ENCODE assay signal across 9 cellular contexts in the genomic region with DNA sequence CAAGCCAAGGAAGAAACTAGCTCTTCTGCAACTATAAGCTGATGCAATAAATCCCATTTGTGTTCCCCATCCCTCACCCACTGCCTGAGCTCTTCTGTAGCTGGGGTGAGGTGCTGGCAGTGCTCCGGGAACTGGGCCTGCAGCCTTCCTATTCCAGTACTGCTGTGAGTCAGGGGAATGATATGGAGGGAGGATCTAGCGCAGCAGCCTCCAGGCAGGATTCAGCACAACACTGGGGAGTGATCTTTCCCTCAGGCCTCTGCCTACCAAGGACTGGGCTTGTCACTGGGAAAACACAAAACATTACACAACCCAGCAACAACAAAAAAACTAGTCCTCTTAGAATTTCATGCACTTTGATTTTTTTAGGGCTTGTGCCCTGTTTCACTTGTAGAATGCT. TPM values are rescaled to one million over a fixed set of nuclear protein-coding genes. Genes with fewer than 3 reads are reported as not detected.
DNase-seq lines count a peak whose midpoint lies in the region; ATAC-seq and TF ChIP-seq lines count a peak whose summit lies in the region.
"Had no signal": no experiment of that assay in that cellular context is flagged by ENCODE, and none has a peak within 500 bp of the region (broad histone marks: within the 10 kb centered on the region; RNA-seq: fewer than 3 reads in every experiment).

No MANE protein-coding gene starts in this region.

- peak; percentile 54 for DNase-seq in HK-2 (ENCODE audit: unreplicated experiment)
- DNase-seq in cardiac fibroblast (ENCODE audit: low read depth in 2 of 2) = peak; percentile 99 to 100
- DNase-seq in kidney tubule cell (ENCODE audit: low spot score) = peak; percentile 79
- DNase-seq in testis = peak; percentile 48
- DNase-seq in stimulated activated CD4-positive, alpha-beta T cell treated with anti-CD3 and anti-CD28 coated beads, Interleukin-2, amount 100 ng/mL, for 48 hours = no peak
- no peak for DNase-seq in NCI-H510A (lab: John Stamatoyannopoulos, UW)
- DNase-seq in activated CD8-positive, alpha-beta memory T cell treated with anti-CD3 and anti-CD28 coated beads, Interleukin-2, amount 10 ng/mL, durations not matched to agents 7 days and 5 days = no peak
- DNase-seq: stimulated activated CD8-positive, alpha-beta memory T cell treated with anti-CD3 and anti-CD28 coated beads, Interleukin-4, amount 100 ng/mL, for 48 hours had no signal

- H3K27me3 ChIP-seq in testis = no peaks in the 10 kb centered on the region

- H3K36me3 Mint-ChIP-seq in activated CD8-positive, alpha-beta memory T cell treated with anti-CD3 and anti-CD28 coated beads, Interleukin-2, amount 10 ng/mL, durations not matched to agents 7 days and 5 days = no peaks in the 10 kb centered on the region

- ATAC-seq in activated CD8-positive, alpha-beta memory T cell treated with anti-CD3 and anti-CD28 coated beads, Interleukin-2, amount 10 ng/mL, durations not matched to agents 7 days and 5 days = no peak
- ATAC-seq in GM18909 (IDR thresholded peaks at IDR 0.05; ENCODE audit: poor library complexity, unreplicated experiment) = no peak

- intact Hi-C loops in testis (cut with DNase I; ENCODE audit: low total_unique reads) = no loop called here

- WGBS in testis, 2 donors = 51 to 89% methylated on average over 1 to 2 of the region's 2 CpGs

- H3K4me1 Mint-ChIP-seq in activated CD8-positive, alpha-beta memory T cell treated with anti-CD3 and anti-CD28 coated beads, Interleukin-2, amount 10 ng/mL, durations not matched to agents 7 days and 5 days = no peaks in the 10 kb centered on the region

- no peak overlapping the region for H3K4me3 Mint-ChIP-seq in activated CD8-positive, alpha-beta memory T cell treated with anti-CD3 and anti-CD28 coated beads, Interleukin-2, amount 10 ng/mL, durations not matched to agents 7 days and 5 days

- TF ChIP-seq CTCF in cardiac fibroblast (IDR thresholded peaks at IDR 0.05; ENCODE audit: low read depth, low read length) = no peak
- TF ChIP-seq CTCF in testis (IDR thresholded peaks at IDR 0.05) = no peak

- TF ChIP-seq POLR2A in testis (IDR thresholded peaks at IDR 0.05) = no peak

- no peak overlapping the region for H3K27ac Mint-ChIP-seq in activated CD8-positive, alpha-beta memory T cell treated with anti-CD3 and anti-CD28 coated beads, Interleukin-2, amount 10 ng/mL, durations not matched to agents 7 days and 5 days

- H3K9me3 ChIP-seq in testis = no peaks in the 10 kb centered on the region

- H3K4me3 ChIP-seq in cardiac fibroblast (replicated peaks in 1 of 2; ENCODE audit: low read depth in 2 of 2, low read length in 2 of 2) = peak overlapping the region in 1 of 2 donors; percentile 21
- no peak overlapping the region for H3K4me3 ChIP-seq in testis

- no peaks in the 10 kb centered on the region for H3K4me1 ChIP-seq in testis

- CTCF ChIA-PET in activated CD8-positive, alpha-beta memory T cell treated with anti-CD3 and anti-CD28 coated beads, Interleukin-2, amount 10 ng/mL, durations not matched to agents 7 days and 5 days (lab: Charles Lee) = no interaction called here

- H3K36me3 ChIP-seq in testis (ENCODE audit: low read depth, missing control alignments) = no peaks in the 10 kb centered on the region

- no peaks in the 10 kb centered on the region for H3K9me3 Mint-ChIP-seq in activated CD8-positive, alpha-beta memory T cell treated with anti-CD3 and anti-CD28 coated beads, Interleukin-2, amount 10 ng/mL, durations not matched to agents 7 days and 5 days (ENCODE audit: low read depth)

- no peaks in the 10 kb centered on the region for H3K27me3 Mint-ChIP-seq in activated CD8-positive, alpha-beta memory T cell treated with anti-CD3 and anti-CD28 coated beads, Interleukin-2, amount 10 ng/mL, durations not matched to agents 7 days and 5 days

- no peak overlapping the region for H3K27ac ChIP-seq in testis

RNA-seq across cellular contexts. Expression of a gene that starts 58.7 kb away (rescaled TPM):
- 10 to 100 TPM; 12.0 to 13.6 TPM for total RNA-seq in testis
- polyA plus RNA-seq in testis (ENCODE audit: insufficient read depth, low read depth, low replicate concordance) = 6.5 TPM
- total RNA-seq in activated CD8-positive, alpha-beta memory T cell treated with anti-CD3 and anti-CD28 coated beads, Interleukin-2, amount 10 ng/mL, durations not matched to agents 7 days and 5 days = 1 to 10 TPM; 2.7 to 4.6 TPM

Comparison
In these comparisons a context has a peak if more than half of its experiments do, and no peak if none do; other contexts are left out.
1. DNase-seq: peak in HK-2 (single experiment), cardiac fibroblast (2 of 2), kidney tubule cell (single experiment) and testis (single experiment); none in stimulated activated CD4-positive, alpha-beta T cell treated with anti-CD3 and anti-CD28 coated beads, Interleukin-2, amount 100 ng/mL, for 48 hours (0 of 2), NCI-H510A (single experiment) and activated CD8-positive, alpha-beta memory T cell treated with anti-CD3 and anti-CD28 coated beads, Interleukin-2, amount 10 ng/mL, durations not matched to agents 7 days and 5 days (single experiment).